33 cellular contexts compared by ENCODE assay signal in the genomic region with DNA sequence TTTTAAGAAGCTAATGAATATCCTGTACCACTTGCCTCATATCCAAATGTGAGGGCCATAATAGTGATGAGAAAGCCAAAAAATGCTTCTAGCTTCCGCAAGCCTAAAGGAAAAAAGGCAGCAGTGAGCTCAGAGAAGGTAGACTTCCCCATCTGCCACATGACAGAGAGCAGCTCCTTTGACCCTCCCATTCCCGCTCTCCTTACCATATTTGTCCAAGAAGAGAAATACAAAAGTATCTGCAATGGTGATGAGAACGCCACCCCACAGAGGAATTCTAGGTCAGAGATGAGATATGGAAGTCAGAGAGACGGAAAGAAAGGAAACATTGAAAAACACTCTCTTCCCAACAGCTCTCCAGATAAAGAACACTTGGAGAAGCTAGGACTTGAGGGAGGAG. TPM values are rescaled to one million over a fixed set of nuclear protein-coding genes. Genes with fewer than 3 reads are reported as not detected.
"Had no signal": no experiment of that assay in that cellular context is flagged by ENCODE, and none has a peak within 500 bp of the region (broad histone marks: within the 10 kb centered on the region; RNA-seq: fewer than 3 reads in every experiment).

No MANE protein-coding gene starts in this region.

- H3K4me1 Mint-ChIP-seq: activated CD4-positive, alpha-beta T cell treated with anti-CD3 and anti-CD28 coated beads, Interleukin-2, amount 10 ng/mL, durations not matched to agents 7 days and 5 days; activated naive CD8-positive, alpha-beta T cell treated with anti-CD3 and anti-CD28 coated beads, Interleukin-2, amount 10 ng/mL, durations not matched to agents 7 days and 5 days; naive B cell; nephron progenitor cell; stimulated activated memory B cell treated with anti-CD40 and anti-IgM and Interleukin-4, amounts not matched to agents 10 μg/mL and 1 μg/mL and 100 μg/mL, for 72 hours had no signal

- H3K4me1 ChIP-seq: pancreas, prostate gland, upper lobe of left lung had no signal

- H3K9me3 Mint-ChIP-seq: activated CD4-positive, alpha-beta T cell treated with anti-CD3 and anti-CD28 coated beads, Interleukin-2, amount 10 ng/mL, durations not matched to agents 7 days and 5 days; activated naive CD8-positive, alpha-beta T cell treated with anti-CD3 and anti-CD28 coated beads, Interleukin-2, amount 10 ng/mL, durations not matched to agents 7 days and 5 days; mesothelial cell of epicardium; naive B cell; nephron progenitor cell; stimulated activated memory B cell treated with anti-CD40 and anti-IgM and Interleukin-4, amounts not matched to agents 10 μg/mL and 1 μg/mL and 100 μg/mL, for 72 hours had no signal

- H3K4me3 Mint-ChIP-seq: activated CD4-positive, alpha-beta T cell treated with anti-CD3 and anti-CD28 coated beads, Interleukin-2, amount 10 ng/mL, durations not matched to agents 7 days and 5 days; activated naive CD8-positive, alpha-beta T cell treated with anti-CD3 and anti-CD28 coated beads, Interleukin-2, amount 10 ng/mL, durations not matched to agents 7 days and 5 days; mesothelial cell of epicardium; naive B cell; nephron progenitor cell; stimulated activated memory B cell treated with anti-CD40 and anti-IgM and Interleukin-4, amounts not matched to agents 10 μg/mL and 1 μg/mL and 100 μg/mL, for 72 hours had no signal

- H3K36me3 ChIP-seq: prostate gland had no signal

- H3K27me3 ChIP-seq: brain microvascular endothelial cell, pancreas, upper lobe of left lung had no signal

- ATAC-seq: left colon; stimulated activated memory B cell treated with anti-CD40 and anti-IgM and Interleukin-4, amounts not matched to agents 10 μg/mL and 1 μg/mL and 100 μg/mL, for 72 hours had no signal

- H3K9me3 ChIP-seq: pancreas, prostate gland, thoracic aorta, upper lobe of left lung had no signal

- DNase-seq: activated CD4-positive, alpha-beta T cell treated with anti-CD3 and anti-CD28 coated beads, Interleukin-2, amount 10 ng/mL, durations not matched to agents 7 days and 5 days; activated CD8-positive, alpha-beta memory T cell treated with anti-CD3 and anti-CD28 coated beads for 24 hours; activated naive CD8-positive, alpha-beta T cell treated with anti-CD3 and anti-CD28 coated beads, Interleukin-2, amount 10 ng/mL, durations not matched to agents 7 days and 5 days; amniotic stem cell; brain microvascular endothelial cell; caudate nucleus; cortex of kidney; foreskin fibroblast; head of caudate nucleus; hippocampal formation; kidney; left colon; naive B cell; nephron progenitor cell; pancreas; retina; stimulated activated CD4-positive, alpha-beta T cell treated with anti-CD3 and anti-CD28 coated beads, Interleukin-1b, Interleukin-23, amount 100 ng/mL, for 48 hours; stimulated activated CD4-positive, alpha-beta T cell treated with anti-CD3 and anti-CD28 coated beads, Interleukin-4, amount 100 ng/mL, for 4 hours; stimulated activated CD8-positive, alpha-beta memory T cell treated with anti-CD3 and anti-CD28 coated beads, Interleukin-4, amount 100 ng/mL, for 48 hours; T-helper 1 cell; T-helper 9 cell; upper lobe of left lung had no signal

- H3K27ac Mint-ChIP-seq: activated naive CD8-positive, alpha-beta T cell treated with anti-CD3 and anti-CD28 coated beads, Interleukin-2, amount 10 ng/mL, durations not matched to agents 7 days and 5 days; mesothelial cell of epicardium; nephron progenitor cell; stimulated activated memory B cell treated with anti-CD40 and anti-IgM and Interleukin-4, amounts not matched to agents 10 μg/mL and 1 μg/mL and 100 μg/mL, for 72 hours had no signal

- H3K4me3 ChIP-seq: pancreas, prostate gland, smooth muscle cell, thoracic aorta, upper lobe of left lung had no signal

- H3K27ac ChIP-seq: brain microvascular endothelial cell, pancreas, prostate gland, thoracic aorta, upper lobe of left lung, VCaP had no signal

- H3K27me3 Mint-ChIP-seq: activated CD4-positive, alpha-beta T cell treated with anti-CD3 and anti-CD28 coated beads, Interleukin-2, amount 10 ng/mL, durations not matched to agents 7 days and 5 days; activated naive CD8-positive, alpha-beta T cell treated with anti-CD3 and anti-CD28 coated beads, Interleukin-2, amount 10 ng/mL, durations not matched to agents 7 days and 5 days; naive B cell; stimulated activated memory B cell treated with anti-CD40 and anti-IgM and Interleukin-4, amounts not matched to agents 10 μg/mL and 1 μg/mL and 100 μg/mL, for 72 hours had no signal

RNA-seq across cellular contexts. Expression of a gene that starts 46.8 kb away (rescaled TPM):
- total RNA-seq: activated CD4-positive, alpha-beta T cell treated with anti-CD3 and anti-CD28 coated beads, Interleukin-2, amount 10 ng/mL, durations not matched to agents 7 days and 5 days; activated naive CD8-positive, alpha-beta T cell treated with anti-CD3 and anti-CD28 coated beads, Interleukin-2, amount 10 ng/mL, durations not matched to agents 7 days and 5 days; astrocyte; chondrocyte; endothelial cell of umbilical vein; kidney; left colon; lower leg skin; mesothelial cell of epicardium; pancreas; prostate gland; SK-MEL-5; smooth muscle cell; thoracic aorta; upper lobe of left lung had no signal
